In genomic region chr12:104582739-104583138, GRCh38 we compare ENCODE assay signal across 11 cellular contexts.
DNase-seq lines count a peak whose midpoint lies in the region; ATAC-seq, FAIRE-seq and TF ChIP-seq lines count a peak whose summit lies in the region.
"Had no signal": no experiment of that assay in that cellular context is flagged by ENCODE, and none has a peak within 500 bp of the region (broad histone marks: within the 10 kb centered on the region; RNA-seq: fewer than 3 reads in every experiment).

No MANE protein-coding gene starts in this region.

- peaks cover 4 to 14% of the 10 kb centered on the region in 2 donors for H3K4me1 ChIP-seq in neuronal stem cell (ENCODE audit: control insufficient read depth in 2 of 2, insufficient read depth in 1 of 2, low read depth in 1 of 2, low read length in 2 of 2)

- H2BK120ac ChIP-seq in neuronal stem cell (ENCODE audit: low read depth, low read length) = no peak overlapping the region

- H2AK5ac ChIP-seq in neuronal stem cell (ENCODE audit: low read depth, low read length) = no peak overlapping the region

- WGBS in neuronal stem cell (ENCODE audit: extremely low coverage in 2 of 2, insufficient read length in 2 of 2, insufficient replicate concordance in 1 of 2), 2 donors = no CpG with 5 or more reads among the region's 4 CpGs

- H3K4me3 ChIP-seq in WERI-Rb-1 (ENCODE audit: low read depth, low read length) = no peak overlapping the region
- H3K4me3 ChIP-seq in neuronal stem cell (ENCODE audit: low read length in 2 of 2) = no peak overlapping the region

- TF ChIP-seq CTCF in WERI-Rb-1 (IDR thresholded peaks at IDR 0.05; ENCODE audit: low read depth, low read length) = no peak

- H3K4me1 Mint-ChIP-seq in T-helper 17 cell = peaks cover 64% of the 10 kb centered on the region

- no peak overlapping the region for H2BK12ac ChIP-seq in neuronal stem cell (ENCODE audit: low read length)

- peak overlapping the region; percentile 76 for H3K27ac Mint-ChIP-seq in T-helper 17 cell

- no peak overlapping the region for H3K4ac ChIP-seq in neuronal stem cell (ENCODE audit: low read length)

- H3K27me3 Mint-ChIP-seq in T-helper 17 cell = no peaks in the 10 kb centered on the region

- FAIRE-seq in GM12892 (lab: Jason Lieb, UNC) = peak; percentile 85
- FAIRE-seq: D721Med had no signal

- peak; percentile 57 for DNase-seq in GM12892 (ENCODE audit: insufficient read length)
- DNase-seq in T-helper 17 cell = no peak
- DNase-seq in AG08395 (ENCODE audit: low spot score) = no peak
- DNase-seq in NK-92 treated with Interleukin-12 subunit alpha and Interleukin-12 subunit beta, amount 100 ng/mL, for 24 hours (lab: John Stamatoyannopoulos, UW) = no peak
- DNase-seq in WERI-Rb-1 = no peak
- DNase-seq in neuronal stem cell (ENCODE audit: low spot score) = no peak
- DNase-seq: central memory CD4-positive, alpha-beta T cell; NCI-H510A treated with DMSO at 0.1 percent for 48 hours had no signal

- H3K18ac ChIP-seq in neuronal stem cell (ENCODE audit: low read length) = no peak overlapping the region

- no peak overlapping the region for H3K14ac ChIP-seq in neuronal stem cell (ENCODE audit: low read length)

- no peaks in the 10 kb centered on the region for H3K9me3 ChIP-seq in T-helper 17 cell (ENCODE audit: control insufficient read depth, low read length, poor library complexity, severe bottlenecking)
- H3K9me3 ChIP-seq in WERI-Rb-1 (ENCODE audit: severe bottlenecking) = no peaks in the 10 kb centered on the region
- H3K9me3 ChIP-seq in neuronal stem cell (replicated peaks in 1 of 2; ENCODE audit: control insufficient read depth in 2 of 2, insufficient read depth in 1 of 2, low read depth in 1 of 2, low read length in 2 of 2) = no peaks in the 10 kb centered on the region

- H3K4me3 Mint-ChIP-seq in T-helper 17 cell = no peak overlapping the region

- H2BK5ac ChIP-seq in neuronal stem cell (ENCODE audit: low read length) = no peak overlapping the region

- H3K79me1 ChIP-seq in neuronal stem cell (ENCODE audit: low read depth, low read length) = no peaks in the 10 kb centered on the region

- no peaks in the 10 kb centered on the region for H3K36me3 ChIP-seq in WERI-Rb-1
- H3K36me3 ChIP-seq in neuronal stem cell (replicated peaks in 1 of 2; ENCODE audit: control insufficient read depth in 2 of 2, insufficient read depth in 2 of 2, low read length in 2 of 2) = no peaks in the 10 kb centered on the region

- H3K27me3 ChIP-seq in WERI-Rb-1 (ENCODE audit: insufficient read depth, low read depth, severe bottlenecking) = no peaks in the 10 kb centered on the region
- no peaks in the 10 kb centered on the region for H3K27me3 ChIP-seq in neuronal stem cell (ENCODE audit: control insufficient read depth in 3 of 3, insufficient read depth in 3 of 3, low read depth in 1 of 3, low read length in 3 of 3)

- H2AFZ ChIP-seq in neuronal stem cell (ENCODE audit: low read length) = no peak overlapping the region

- H3K9ac ChIP-seq in neuronal stem cell (ENCODE audit: low read depth, low read length, poor library complexity) = no peak overlapping the region

- peak; percentile 79 for ATAC-seq in GM19463 (IDR thresholded peaks at IDR 0.05; ENCODE audit: unreplicated experiment)
- peak; percentile 73 for ATAC-seq in HG03064 (IDR thresholded peaks at IDR 0.05; ENCODE audit: low read depth, unreplicated experiment)
- ATAC-seq in T-helper 17 cell = peak; percentile 75

- no peaks in the 10 kb centered on the region for H3K36me3 Mint-ChIP-seq in T-helper 17 cell (ENCODE audit: low read depth)

- no peak overlapping the region for H2BK15ac ChIP-seq in neuronal stem cell (ENCODE audit: low read length)

- no peak for TF ChIP-seq POLR2A in GM12892 (IDR thresholded peaks at IDR 0.05; ENCODE audit: low read depth, low read length)

- H3K4me2 ChIP-seq in neuronal stem cell (ENCODE audit: insufficient read depth, low read length, poor library complexity, severe bottlenecking) = no peak overlapping the region

- H4K91ac ChIP-seq in neuronal stem cell (ENCODE audit: low read depth, low read length, poor library complexity) = no peak overlapping the region

- H3K23ac ChIP-seq in neuronal stem cell (ENCODE audit: low read depth, low read length, poor library complexity) = no peak overlapping the region

- H4K8ac ChIP-seq in neuronal stem cell (ENCODE audit: low read depth, low read length) = no peak overlapping the region

- H3K27ac ChIP-seq in WERI-Rb-1 = no peak overlapping the region
- no peak overlapping the region for H3K27ac ChIP-seq in neuronal stem cell (replicated peaks; ENCODE audit: low read length)
